11 cellular contexts compared by ENCODE assay signal in genomic region chr10:124043310-124044142, GRCh38. TPM values are rescaled to one million over a fixed set of nuclear protein-coding genes. Genes with fewer than 3 reads are reported as not detected.
DNase-seq lines count a peak whose midpoint lies in the region; ATAC-seq, FAIRE-seq and TF ChIP-seq lines count a peak whose summit lies in the region.
"Had no signal": no experiment of that assay in that cellular context is flagged by ENCODE, and none has a peak within 500 bp of the region (broad histone marks: within the 10 kb centered on the region; RNA-seq: fewer than 3 reads in every experiment).

No MANE protein-coding gene starts in this region.

- ATAC-seq in activated naive CD8-positive, alpha-beta T cell treated with anti-CD3 and anti-CD28 coated beads, Interleukin-2, amount 50 U/mL, for 24 hours = peak; percentile 28
- peak; percentile 69 for ATAC-seq in HG03457 (IDR thresholded peaks at IDR 0.05; ENCODE audit: unreplicated experiment)
- no peak for ATAC-seq in stimulated activated naive CD8-positive, alpha-beta T cell treated with anti-CD3 and anti-CD28 coated beads, Interleukin-15, amount 100 ng/mL, for 72 hours

- DNase-seq in activated naive CD8-positive, alpha-beta T cell treated with anti-CD3 and anti-CD28 coated beads, Interleukin-2, amount 50 U/mL, for 24 hours = no peak
- no peak for DNase-seq in activated naive CD8-positive, alpha-beta T cell treated with anti-CD3 and anti-CD28 coated beads for 36 hours
- peak; percentile 48 for DNase-seq in bronchial epithelial cell (ENCODE audit: low read depth)
- DNase-seq in stimulated activated naive CD8-positive, alpha-beta T cell treated with anti-CD3 and anti-CD28 coated beads, Interleukin-15, amount 100 ng/mL, for 72 hours = no peak
- no peak for DNase-seq in GDM1 (lab: John Stamatoyannopoulos, UW)
- no peak for DNase-seq in SW 1271 (lab: John Stamatoyannopoulos, UW)
- DNase-seq in DMS 273 (lab: John Stamatoyannopoulos, UW; ENCODE audit: unreplicated experiment) = no peak
- DNase-seq: hippocampal formation had no signal

- peak; percentile 92 for FAIRE-seq in bronchial epithelial cell (lab: Jason Lieb, UNC)

- H3K27me3 ChIP-seq in bronchial epithelial cell (ENCODE audit: control insufficient read depth, insufficient read depth, low read length) = no peaks in the 10 kb centered on the region
- H3K27me3 ChIP-seq: tibial artery had no signal

- no peak for TF ChIP-seq CTCF in bronchial epithelial cell (IDR thresholded peaks at IDR 0.05; ENCODE audit: insufficient read depth, low read length, severe bottlenecking)

- H3K4me1 Mint-ChIP-seq in activated naive CD8-positive, alpha-beta T cell treated with anti-CD3 and anti-CD28 coated beads, Interleukin-2, amount 50 U/mL, for 24 hours = peaks cover 5% of the 10 kb centered on the region
- peaks cover 5% of the 10 kb centered on the region for H3K4me1 Mint-ChIP-seq in activated naive CD8-positive, alpha-beta T cell treated with anti-CD3 and anti-CD28 coated beads for 36 hours
- H3K4me1 Mint-ChIP-seq in stimulated activated naive CD8-positive, alpha-beta T cell treated with anti-CD3 and anti-CD28 coated beads, Interleukin-15, amount 100 ng/mL, for 72 hours = peaks cover 18% of the 10 kb centered on the region
- H3K4me1 Mint-ChIP-seq: activated naive CD4-positive, alpha-beta T cell treated with anti-CD3 and anti-CD28 coated beads, Interleukin-2, amount 50 U/mL, for 24 hours had no signal

- H3K4me3 ChIP-seq in bronchial epithelial cell (ENCODE audit: low read depth, low read length) = no peak overlapping the region
- H3K4me3 ChIP-seq: tibial artery had no signal

- no peak overlapping the region for H3K4me3 Mint-ChIP-seq in activated naive CD8-positive, alpha-beta T cell treated with anti-CD3 and anti-CD28 coated beads, Interleukin-2, amount 50 U/mL, for 24 hours
- no peak overlapping the region for H3K4me3 Mint-ChIP-seq in activated naive CD8-positive, alpha-beta T cell treated with anti-CD3 and anti-CD28 coated beads for 36 hours
- no peak overlapping the region for H3K4me3 Mint-ChIP-seq in stimulated activated naive CD8-positive, alpha-beta T cell treated with anti-CD3 and anti-CD28 coated beads, Interleukin-15, amount 100 ng/mL, for 72 hours
- H3K4me3 Mint-ChIP-seq: activated naive CD4-positive, alpha-beta T cell treated with anti-CD3 and anti-CD28 coated beads, Interleukin-2, amount 50 U/mL, for 24 hours had no signal

- H3K9me3 Mint-ChIP-seq in activated naive CD8-positive, alpha-beta T cell treated with anti-CD3 and anti-CD28 coated beads, Interleukin-2, amount 50 U/mL, for 24 hours = peaks cover 10% of the 10 kb centered on the region
- H3K9me3 Mint-ChIP-seq in activated naive CD8-positive, alpha-beta T cell treated with anti-CD3 and anti-CD28 coated beads for 36 hours = peaks cover 2% of the 10 kb centered on the region
- peaks cover 0 to 23% of the 10 kb centered on the region in 2 donors for H3K9me3 Mint-ChIP-seq in stimulated activated naive CD8-positive, alpha-beta T cell treated with anti-CD3 and anti-CD28 coated beads, Interleukin-15, amount 100 ng/mL, for 72 hours

- H3K27me3 Mint-ChIP-seq in activated naive CD8-positive, alpha-beta T cell treated with anti-CD3 and anti-CD28 coated beads, Interleukin-2, amount 50 U/mL, for 24 hours = no peaks in the 10 kb centered on the region
- H3K27me3 Mint-ChIP-seq in activated naive CD8-positive, alpha-beta T cell treated with anti-CD3 and anti-CD28 coated beads for 36 hours = peaks cover 23% of the 10 kb centered on the region
- peaks cover 19% of the 10 kb centered on the region for H3K27me3 Mint-ChIP-seq in stimulated activated naive CD8-positive, alpha-beta T cell treated with anti-CD3 and anti-CD28 coated beads, Interleukin-15, amount 100 ng/mL, for 72 hours

- H3K36me3 Mint-ChIP-seq in activated naive CD8-positive, alpha-beta T cell treated with anti-CD3 and anti-CD28 coated beads, Interleukin-2, amount 50 U/mL, for 24 hours (ENCODE audit: low read depth) = no peaks in the 10 kb centered on the region
- H3K36me3 Mint-ChIP-seq in activated naive CD8-positive, alpha-beta T cell treated with anti-CD3 and anti-CD28 coated beads for 36 hours = no peaks in the 10 kb centered on the region
- H3K36me3 Mint-ChIP-seq: activated naive CD4-positive, alpha-beta T cell treated with anti-CD3 and anti-CD28 coated beads, Interleukin-2, amount 50 U/mL, for 24 hours had no signal

- H3K36me3 ChIP-seq in bronchial epithelial cell (ENCODE audit: control insufficient read depth, insufficient read depth, low read length) = peaks cover 11% of the 10 kb centered on the region

- H3K27ac Mint-ChIP-seq in activated naive CD8-positive, alpha-beta T cell treated with anti-CD3 and anti-CD28 coated beads, Interleukin-2, amount 50 U/mL, for 24 hours = no peak overlapping the region
- no peak overlapping the region for H3K27ac Mint-ChIP-seq in activated naive CD8-positive, alpha-beta T cell treated with anti-CD3 and anti-CD28 coated beads for 36 hours
- peak overlapping the region in 1 of 2 donors; percentile 71 for H3K27ac Mint-ChIP-seq in stimulated activated naive CD8-positive, alpha-beta T cell treated with anti-CD3 and anti-CD28 coated beads, Interleukin-15, amount 100 ng/mL, for 72 hours
- H3K27ac Mint-ChIP-seq: activated naive CD4-positive, alpha-beta T cell treated with anti-CD3 and anti-CD28 coated beads, Interleukin-2, amount 50 U/mL, for 24 hours had no signal

RNA-seq across cellular contexts. Expression of gene CHST15, which starts 49.9 kb away (rescaled TPM):
- under 1 TPM; 0.12 to 0.25 TPM for total RNA-seq in activated naive CD8-positive, alpha-beta T cell treated with anti-CD3 and anti-CD28 coated beads for 36 hours
- 11.1 and 12.8 TPM in 2 replicates for total RNA-seq in bronchial epithelial cell
